ENCODE assay signal across 23 cellular contexts in genomic region chr18:43543236-43543635, GRCh38.
"Had no signal": no experiment of that assay in that cellular context is flagged by ENCODE, and none has a peak within 500 bp of the region (broad histone marks: within the 10 kb centered on the region; RNA-seq: fewer than 3 reads in every experiment).

No MANE protein-coding gene starts in this region.

- H3K27me3 ChIP-seq: esophagus muscularis mucosa, foreskin keratinocyte, hepatocyte, left lung had no signal

- H3K4me3 ChIP-seq: coronary artery, dorsolateral prefrontal cortex, esophagus muscularis mucosa, gastroesophageal sphincter, heart left ventricle, hepatocyte, left lung, lower lobe of right lung, mucosa of descending colon had no signal

- H3K4me3 Mint-ChIP-seq: immature natural killer cell, mesothelial cell of epicardium, naive B cell had no signal

- H3K27me3 Mint-ChIP-seq: naive B cell had no signal

- H3K27ac ChIP-seq: coronary artery, dorsolateral prefrontal cortex, esophagus muscularis mucosa, foreskin keratinocyte, gastroesophageal sphincter, heart left ventricle, hepatocyte, left lung, lower lobe of right lung had no signal

- H3K4me1 ChIP-seq: esophagus muscularis mucosa, foreskin keratinocyte, gastroesophageal sphincter, heart left ventricle, left lung, lower lobe of right lung had no signal

- H3K4me1 Mint-ChIP-seq: immature natural killer cell, mesothelial cell of epicardium, naive B cell had no signal

- H3K27ac Mint-ChIP-seq: immature natural killer cell, mesothelial cell of epicardium, naive B cell had no signal

- H3K9me3 ChIP-seq: esophagus muscularis mucosa, gastroesophageal sphincter, heart left ventricle, left lung, lower lobe of right lung, mucosa of descending colon had no signal

- H3K4me2 ChIP-seq: hepatocyte had no signal

- H3K36me3 Mint-ChIP-seq: mesothelial cell of epicardium, naive B cell had no signal

- H2AFZ ChIP-seq: hepatocyte had no signal

- H3K79me2 ChIP-seq: hepatocyte had no signal

- DNase-seq: dermis blood vessel endothelial cell; dorsolateral prefrontal cortex; effector CD4-positive, alpha-beta T cell; effector memory CD4-positive, alpha-beta T cell; foreskin keratinocyte; heart left ventricle; hypothalamus; immature natural killer cell; islet precursor cell; kidney; kidney glomerular epithelial cell; left colon; left lung; left ventricle myocardium superior; lower lobe of right lung; mesenchymal stem cell; mucosa of descending colon; naive B cell had no signal

- H3K36me3 ChIP-seq: esophagus muscularis mucosa, gastroesophageal sphincter, heart left ventricle, left lung, lower lobe of right lung had no signal
